In the genomic region with DNA sequence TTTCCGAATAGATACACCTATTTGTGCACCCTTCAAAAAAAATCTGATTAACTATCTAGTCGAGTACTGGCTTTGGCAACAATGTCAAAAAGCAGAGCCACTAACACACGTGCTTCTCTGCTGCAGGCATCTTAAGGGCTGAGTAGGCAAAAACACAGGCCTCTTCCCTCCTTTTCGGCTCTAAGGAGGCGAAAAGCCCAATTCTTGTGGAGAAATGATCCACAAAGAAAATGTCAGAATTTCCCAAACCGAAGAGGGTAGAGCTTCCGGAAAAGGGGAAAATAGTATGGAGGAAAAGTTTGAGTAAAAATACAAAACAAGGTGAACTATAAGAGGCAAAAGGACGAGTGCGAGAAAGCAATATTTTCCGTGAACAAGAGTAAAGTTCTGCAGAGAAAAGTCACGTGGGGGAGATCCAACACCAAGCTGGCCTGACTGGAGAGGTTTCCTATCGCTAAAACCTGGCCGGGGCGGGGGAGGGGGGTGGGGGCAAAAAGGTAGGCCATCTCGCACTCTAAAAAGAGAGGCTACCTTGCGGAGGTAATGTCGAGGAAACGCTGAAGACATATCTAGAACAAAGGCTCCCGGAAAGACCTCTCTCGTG, we compare ENCODE assay signal across 8 cellular contexts. TPM values are rescaled to one million over a fixed set of nuclear protein-coding genes. Genes with fewer than 3 reads are reported as not detected.
DNase-seq lines count a peak whose midpoint lies in the region; ATAC-seq, FAIRE-seq and TF ChIP-seq lines count a peak whose summit lies in the region.

No MANE protein-coding gene starts in this region.

- no peaks in the 10 kb centered on the region for H3F3A ChIP-seq in SK-N-SH (replicated peaks; ENCODE audit: insufficient read depth)

- no peak overlapping the region for H2BK120ac ChIP-seq in H1 (replicated peaks; ENCODE audit: low read depth, low read length)

- H2AFZ ChIP-seq in SK-N-SH (ENCODE audit: low read depth), result peak overlapping the region; percentile 83; the same call in 1 of the 2 replicates
- peak overlapping the region; percentile 95 for H2AFZ ChIP-seq in H1 (ENCODE audit: low read length)

- H3K23ac ChIP-seq in H1 (ENCODE audit: insufficient read length), result no peak overlapping the region

- peak overlapping the region; percentile 88 for H3K4me2 ChIP-seq in SK-N-SH
- peak overlapping the region; percentile 56 to 68 for H3K4me2 ChIP-seq in H1 (ENCODE audit: insufficient read depth in 1 of 2, low read depth in 2 of 2, low read length in 2 of 2)

- peak overlapping the region; percentile 5 for H3K56ac ChIP-seq in H1 (replicated peaks; ENCODE audit: insufficient read length, low read depth, low read length)

- TF ChIP-seq POLR2A in H1 (IDR thresholded peaks at IDR 0.05; ENCODE audit: control extremely low read depth in 1 of 2, low read depth in 2 of 2, low read length in 2 of 2) (no peak), vagina (IDR thresholded peaks at IDR 0.05) (no peak)

- FAIRE-seq in H1 (lab: Jason Lieb, UNC), result no peak

- peak overlapping the region; percentile 78; the same call in 1 of the 2 replicates for H3K18ac ChIP-seq in H1 (ENCODE audit: extremely low read depth, low read length)

- H3K9ac ChIP-seq in ES-I3 (ENCODE audit: low read depth, low read length) (peak overlapping the region; percentile 88), SK-N-SH (peak overlapping the region; percentile 95), H1 (replicated peaks in 1 of 4; ENCODE audit: extremely low read depth in 1 of 4, low read depth in 3 of 4, low read length in 3 of 4) (peak overlapping the region; percentile 88 to 98 (median 96)), mucosa of stomach (ENCODE audit: low read length) (peak overlapping the region; percentile 97)

- H3K79me2 ChIP-seq in SK-N-SH (ENCODE audit: insufficient read depth) (peaks cover 56% of the 10 kb centered on the region), H1 (ENCODE audit: control insufficient read depth in 1 of 2, insufficient read depth in 2 of 2, low read length in 2 of 2) (peaks cover 16 to 53% of the 10 kb centered on the region in 2 experiments; a peak in 3 of 4 replicates)

- 2% methylated on average over 20 of the region's 20 CpGs for WGBS in SK-N-SH (ENCODE audit: low lambda C conversion rate)
- 2% methylated on average over 20 of the region's 20 CpGs; no CpG with 5 or more reads in 1 of the 2 experiments for WGBS in H1 (ENCODE audit: extremely low coverage in 1 of 2, insufficient coverage in 1 of 2, insufficient read length in 1 of 2, insufficient replicate concordance in 2 of 2, low coverage in 1 of 2, low lambda C conversion rate in 2 of 2, missing lambda C conversion rate in 1 of 2), 2 experiments

- no peaks in the 10 kb centered on the region for H3K9me3 ChIP-seq in ES-I3 (ENCODE audit: control insufficient read depth, insufficient read depth, low read length)
- no peaks in the 10 kb centered on the region for H3K9me3 ChIP-seq in SK-N-SH
- no peaks in the 10 kb centered on the region for H3K9me3 ChIP-seq in H1 (ENCODE audit: insufficient read depth in 2 of 2, low read depth in 1 of 2, low read length in 1 of 2)
- no peaks in the 10 kb centered on the region for H3K9me3 ChIP-seq in mucosa of stomach (ENCODE audit: control insufficient read depth, low read length)
- H3K9me3 ChIP-seq in vagina, result no peaks in the 10 kb centered on the region

- POLR2A ChIA-PET in SK-N-SH (lab: Yijun Ruan, JAX), result interaction anchor here (0.5 to 1.2 kb wide), 2 partner anchors 109 to 873 kb away, joined by 3 to 4 read pairs; no protein-coding TSS in a partner anchor
- POLR2A ChIA-PET in H1 (lab: Charles Lee; ENCODE audit: partially characterized antibody), result interaction anchor here (1.1 to 2.2 kb wide), 8 partner anchors 8 to 669 kb away, joined by 3 to 10 read pairs (median 4); a partner anchor contains a TSS

- CTCF ChIA-PET in SK-N-SH (lab: Yijun Ruan, JAX) (interaction anchor here (0.9 to 2.1 kb wide), 9 partner anchors 11 to 870 kb away, joined by 3 to 11 read pairs (median 5); a partner anchor contains a TSS), H1 (lab: Charles Lee; ENCODE audit: partially characterized antibody) (interaction anchor here (0.5 to 1.5 kb wide), 5 partner anchors 13 to 889 kb away, joined by 3 to 5 read pairs (median 3); no protein-coding TSS in a partner anchor)

- H2BK12ac ChIP-seq in H1 (ENCODE audit: low read depth, low read length), result peak overlapping the region; percentile 98; the same call in 1 of the 2 replicates

- in situ Hi-C loops in ACHN (cut with HindIII; ENCODE audit: low pct_ligation_motif_present, low pct_unique_long_range_greater_than_20kb, low sequenced_read_pairs), result no loop called here

- H3K14ac ChIP-seq in H1 (ENCODE audit: insufficient read length), result no peak overlapping the region

- no peak overlapping the region for H2AK5ac ChIP-seq in H1 (ENCODE audit: low read depth, low read length)

- peak overlapping the region; percentile 19 for H3K4ac ChIP-seq in H1 (replicated peaks; ENCODE audit: insufficient read length, low read depth, low read length)

- H3K27ac ChIP-seq in SK-N-SH (ENCODE audit: low read depth in 2 of 2, low read length in 1 of 2) (peak overlapping the region; percentile 86 to 97), H1 (ENCODE audit: low read depth, low read length) (peak overlapping the region; percentile 93), vagina (peak overlapping the region; percentile 82)

- peak; percentile 11 for ATAC-seq in HG03064 (IDR thresholded peaks at IDR 0.05; ENCODE audit: low read depth, unreplicated experiment)
- ATAC-seq in GM18870 (IDR thresholded peaks at IDR 0.05; ENCODE audit: unreplicated experiment), result no peak

- H3K4me1 ChIP-seq in ES-I3 (ENCODE audit: insufficient read depth, low read length), result no peaks in the 10 kb centered on the region
- peaks cover 8 to 9% of the 10 kb centered on the region in 2 experiments; a peak in 3 of 4 replicates for H3K4me1 ChIP-seq in SK-N-SH (ENCODE audit: control insufficient read depth in 1 of 2, insufficient read depth in 2 of 2, low read depth in 1 of 2, low read length in 1 of 2)
- H3K4me1 ChIP-seq in H1 (replicated peaks in 1 of 4; ENCODE audit: control insufficient read depth in 3 of 4, insufficient read depth in 4 of 4, low read length in 3 of 4), result no peaks in the 10 kb centered on the region; a peak in 2 of 7 replicates
- peaks cover 13% of the 10 kb centered on the region for H3K4me1 ChIP-seq in mucosa of stomach (ENCODE audit: control insufficient read depth, insufficient read depth, low read length)
- peaks cover 17% of the 10 kb centered on the region for H3K4me1 ChIP-seq in vagina

- TF ChIP-seq RAD21 in SK-N-SH (IDR thresholded peaks at IDR 0.05; ENCODE audit: low read length), result no peak
- TF ChIP-seq RAD21 in H1 (IDR thresholded peaks at IDR 0.05 in 1 of 2, conservative IDR thresholded peaks at IDR 0.05 in 1 of 2; ENCODE audit: low read depth in 2 of 2, low read length in 2 of 2), result no peak

- TF ChIP-seq EP300 in SK-N-SH (IDR thresholded peaks at IDR 0.05; ENCODE audit: borderline replicate concordance in 1 of 2, low read depth in 1 of 2, low read length in 1 of 2) (no peak), H1 (IDR thresholded peaks at IDR 0.05; ENCODE audit: borderline replicate concordance in 1 of 2, low read depth in 2 of 2, low read length in 2 of 2) (no peak)

- no peak overlapping the region for H4K91ac ChIP-seq in H1 (replicated peaks; ENCODE audit: insufficient read length, low read length)

- H3K36me3 ChIP-seq in ES-I3 (ENCODE audit: insufficient read depth, low read length), result peaks cover 14% of the 10 kb centered on the region
- H3K36me3 ChIP-seq in SK-N-SH (replicated peaks in 1 of 2; ENCODE audit: control insufficient read depth in 1 of 2, insufficient read depth in 2 of 2, low read length in 1 of 2), result peaks cover 33 to 42% of the 10 kb centered on the region in 2 experiments
- peaks cover 16 to 34% (median 21%) of the 10 kb centered on the region in 4 experiments for H3K36me3 ChIP-seq in H1 (ENCODE audit: control insufficient read depth in 2 of 4, insufficient read depth in 4 of 4, low read length in 3 of 4)
- no peaks in the 10 kb centered on the region for H3K36me3 ChIP-seq in mucosa of stomach (ENCODE audit: control insufficient read depth, insufficient read depth, low read length)
- H3K36me3 ChIP-seq in vagina, result peaks cover 0 to 27% of the 10 kb centered on the region in 2 donors

- H3K79me1 ChIP-seq in H1 (ENCODE audit: low read depth, low read length), result no peaks in the 10 kb centered on the region

- no peaks in the 10 kb centered on the region for H3K23me2 ChIP-seq in H1 (ENCODE audit: low read depth, low read length)

- DNase-seq in ACHN (peak; percentile 5), SK-N-SH (peak; percentile 24), H1 (ENCODE audit: low read depth in 1 of 2, low spot score in 2 of 2) (no peak), vagina (ENCODE audit: extremely low spot score in 2 of 2) (no peak)

- no peak overlapping the region for H2BK20ac ChIP-seq in H1 (ENCODE audit: low read length)

- TF ChIP-seq CTCF in SK-N-SH (IDR thresholded peaks at IDR 0.05) (no peak), H1 (IDR thresholded peaks at IDR 0.05; ENCODE audit: control extremely low read depth in 1 of 3, insufficient read depth in 1 of 3, low read depth in 1 of 3, low read length in 3 of 3) (no peak), vagina (IDR thresholded peaks at IDR 0.05) (no peak)

- no peaks in the 10 kb centered on the region for H3K9me2 ChIP-seq in SK-N-SH

- peak overlapping the region; percentile 91 for H4K5ac ChIP-seq in H1 (ENCODE audit: insufficient read length, low read depth, low read length)

- no peak overlapping the region for H2BK15ac ChIP-seq in H1 (ENCODE audit: low read length)

- H3K27me3 ChIP-seq in SK-N-SH (ENCODE audit: insufficient read depth) (no peaks in the 10 kb centered on the region), H1 (replicated peaks in 1 of 4; ENCODE audit: control insufficient read depth in 3 of 4, extremely low read depth in 1 of 4, insufficient read depth in 3 of 4, low read length in 3 of 4) (peaks cover 1 to 8% (median 4%) of the 10 kb centered on the region in 4 experiments; a peak in 5 of 7 replicates), mucosa of stomach (ENCODE audit: control insufficient read depth, insufficient read depth, low read length) (no peaks in the 10 kb centered on the region), vagina (no peaks in the 10 kb centered on the region)

- H3K4me3 ChIP-seq in SK-N-SH (ENCODE audit: low read depth in 2 of 2, low read length in 1 of 2) (peak overlapping the region; percentile 93 to 96), H1 (ENCODE audit: extremely low read depth in 1 of 4, insufficient read depth in 2 of 4, low read depth in 3 of 4, low read length in 4 of 4) (peak overlapping the region; percentile 91 to 96 (median 93)), mucosa of stomach (ENCODE audit: low read length) (peak overlapping the region; percentile 97), vagina (peak overlapping the region; percentile 73 to 97)

- H4K20me1 ChIP-seq in SK-N-SH (ENCODE audit: insufficient read depth) (peaks cover 34% of the 10 kb centered on the region), H1 (replicated peaks in 1 of 2; ENCODE audit: control insufficient read depth in 1 of 2, insufficient read depth in 2 of 2, low read length in 2 of 2) (peaks cover 1 to 2% of the 10 kb centered on the region in 2 experiments)

- intact Hi-C loops in vagina (cut with DNase I), result no loop called here

- peak overlapping the region; percentile 100 for H2BK5ac ChIP-seq in H1 (ENCODE audit: low read depth, low read length)

- H4K8ac ChIP-seq in H1 (ENCODE audit: extremely low read depth, insufficient read depth, low read length), result peak overlapping the region; percentile 19; the same call in 1 of the 2 replicates

RNA-seq across cellular contexts. Expression of a gene that starts 0.6 kb away (rescaled TPM):
- polyA plus RNA-seq in SK-N-SH (2012; rRNA removed) (45.2 and 69.2 TPM in 2 replicates), H1 (2011; rRNA removed) (21.4 and 35.8 TPM in 2 replicates)
- polyA plus RNA-seq in SK-N-SH (2012; cell fraction: cytosol; rRNA removed), result 34.2 and 45.2 TPM in 2 replicates
- 85.3 and 249 TPM in 2 replicates for polyA plus RNA-seq in SK-N-SH (2012; cell fraction: nucleus; rRNA removed)
- total RNA-seq in H1 (2021; fragmentation: NEBNext Ultra II Directional; extraction: Animal tissue kit (Norgen Biotek cat#: 25700)), result 94.1 and 103 TPM in 2 replicates
- polyA plus RNA-seq in H1 (2011; cell fraction: cytosol; rRNA removed), result 66.5 TPM
- 34.5 TPM for polyA plus RNA-seq in H1 (2011; cell fraction: nucleus; rRNA removed)
- polyA plus RNA-seq in H1 (2012, experiment 1 of 2), result 56.6 to 105 TPM (median 63.5 TPM) in 4 replicates
- 5.1 TPM for polyA plus RNA-seq in H1 (2012, experiment 2 of 2)
- polyA plus RNA-seq in H1 (2013, experiment 1 of 2), result 114 TPM
- 104 TPM for polyA plus RNA-seq in H1 (2013, experiment 2 of 2)
- polyA minus RNA-seq in H1 (2011; rRNA and poly(A)+ RNA removed), result 25.6 and 38.6 TPM in 2 replicates
- polyA minus RNA-seq in H1 (2011; cell fraction: cytosol; rRNA and poly(A)+ RNA removed), result 31.3 TPM
- 52.2 TPM for polyA minus RNA-seq in H1 (2011; cell fraction: nucleus; rRNA and poly(A)+ RNA removed)
- total RNA-seq in vagina, result 59.7 TPM

RNA-seq across cellular contexts. Expression of a gene that starts 32.7 kb away (rescaled TPM):
- 1.3 and 1.9 TPM in 2 replicates for polyA plus RNA-seq in SK-N-SH (2012; rRNA removed)
- polyA plus RNA-seq in SK-N-SH (2012; cell fraction: cytosol; rRNA removed), result 1.4 and 2.1 TPM in 2 replicates
- 1.4 and 2.0 TPM in 2 replicates for polyA plus RNA-seq in SK-N-SH (2012; cell fraction: nucleus; rRNA removed)
- total RNA-seq in H1 (2021; fragmentation: NEBNext Ultra II Directional; extraction: Animal tissue kit (Norgen Biotek cat#: 25700)), result 0.82 and 1.2 TPM in 2 replicates
- 0.38 and 0.71 TPM in 2 replicates for polyA plus RNA-seq in H1 (2011; rRNA removed)
- 0.23 TPM for polyA plus RNA-seq in H1 (2011; cell fraction: cytosol; rRNA removed)
- polyA plus RNA-seq in H1 (2011; cell fraction: nucleus; rRNA removed), result 1.2 TPM
- 0.19 to 0.54 TPM (median 0.35 TPM) in 4 replicates for polyA plus RNA-seq in H1 (2012, experiment 1 of 2)
- 0.04 TPM for polyA plus RNA-seq in H1 (2012, experiment 2 of 2)
- polyA plus RNA-seq in H1 (2013, experiment 1 of 2), result 0.57 TPM
- polyA plus RNA-seq in H1 (2013, experiment 2 of 2), result 0.50 TPM
- polyA minus RNA-seq in H1 (2011; rRNA and poly(A)+ RNA removed), result 0.61 and 0.73 TPM in 2 replicates
- polyA minus RNA-seq in H1 (2011; cell fraction: cytosol; rRNA and poly(A)+ RNA removed), result 0.15 TPM
- 2.3 TPM for polyA minus RNA-seq in H1 (2011; cell fraction: nucleus; rRNA and poly(A)+ RNA removed)
- total RNA-seq in vagina, result 17.7 TPM

Comparison
In these comparisons a context has a peak if more than half of its experiments do, and no peak if none do; other contexts are left out.
1. DNase-seq: peak in ACHN (single experiment) and SK-N-SH (single experiment); none in H1 (0 of 2) and vagina (0 of 2).
2. Peak in every context shown above with its lines, with median percentiles within 50 percentile points of each other: H3K9ac ChIP-seq, H3K27ac ChIP-seq and H3K4me3 ChIP-seq.